Comparison of ENCODE assay signal across 22 cellular contexts in genomic region chr7:110084177-110084807, GRCh38.
"Had no signal": no experiment of that assay in that cellular context is flagged by ENCODE, and none has a peak within 500 bp of the region (broad histone marks: within the 10 kb centered on the region; RNA-seq: fewer than 3 reads in every experiment).

No MANE protein-coding gene starts in this region.

- ATAC-seq: activated naive CD8-positive, alpha-beta T cell treated with anti-CD3 and anti-CD28 coated beads, Interleukin-2, amount 50 U/mL, for 24 hours; activated T-cell treated with anti-CD3 and anti-CD28 coated beads, Interleukin-2, amount 50 U/mL, for 4 hours; gastroesophageal sphincter; heart right ventricle; stimulated activated naive CD8-positive, alpha-beta T cell treated with anti-CD3 and anti-CD28 coated beads, Interleukin-15, Interleukin-2, amounts not matched to agents 100 U/mL and 50 U/mL, for 24 hours had no signal

- DNase-seq: activated CD4-positive, alpha-beta T cell treated with anti-CD3 and anti-CD28 coated beads, Interleukin-2, amount 50 U/mL, for 1 hour; activated CD4-positive, CD25-positive, alpha-beta regulatory T cell treated with anti-CD3 and anti-CD28 coated beads, Interleukin-2, amount 50 U/mL, for 72 hours; activated CD8-positive, alpha-beta memory T cell treated with anti-CD3 and anti-CD28 coated beads, Interleukin-2, amount 50 U/mL, for 4 hours; activated effector memory CD4-positive, alpha-beta T cell treated with Interleukin-2 at 50 U/mL for 16 hours; activated naive CD4-positive, alpha-beta T cell treated with anti-CD3 and anti-CD28 coated beads, Interleukin-2, amount 10 ng/mL, durations not matched to agents 7 days and 5 days; activated naive CD8-positive, alpha-beta T cell treated with anti-CD3 and anti-CD28 coated beads, Interleukin-2, amount 50 U/mL, for 24 hours; activated T-cell treated with anti-CD3 and anti-CD28 coated beads, Interleukin-2, amount 50 U/mL, for 4 hours; cortex of kidney; effector CD4-positive, alpha-beta T cell; heart right ventricle; nucleus accumbens; stimulated activated CD4-positive, alpha-beta T cell treated with anti-CD3 and anti-CD28 coated beads, Interleukin-12 subunit alpha, Interleukin-12 subunit beta, amount 100 ng/mL, for 4 hours; stimulated activated CD4-positive, alpha-beta T cell treated with anti-CD3 and anti-CD28 coated beads, Interleukin-1b, Interleukin-23, amount 100 ng/mL, for 48 hours; stimulated activated naive CD8-positive, alpha-beta T cell treated with anti-CD3 and anti-CD28 coated beads, Interleukin-15, Interleukin-2, amounts not matched to agents 100 U/mL and 50 U/mL, for 24 hours; T-helper 2 cell; trophoblast cell had no signal

- H3K27me3 ChIP-seq: ascending aorta, gastroesophageal sphincter, heart right ventricle, suprapubic skin, vagina had no signal

- H3K4me1 ChIP-seq: ascending aorta, gastroesophageal sphincter, heart right ventricle, vagina had no signal

- H3K4me3 ChIP-seq: ascending aorta, gastroesophageal sphincter, heart right ventricle, lung, suprapubic skin, vagina had no signal

- H3K27ac ChIP-seq: ascending aorta, gastroesophageal sphincter, heart right ventricle, suprapubic skin, vagina, VCaP had no signal

- H3K36me3 ChIP-seq: ascending aorta, gastroesophageal sphincter, heart right ventricle, suprapubic skin, vagina had no signal

- H3K9me3 ChIP-seq: ascending aorta, gastroesophageal sphincter, suprapubic skin, vagina had no signal
